In genomic region chr5:160133071-160133917, GRCh38 we compare ENCODE assay signal across 10 cellular contexts. TPM values are rescaled to one million over a fixed set of nuclear protein-coding genes. Genes with fewer than 3 reads are reported as not detected.
DNase-seq lines count a peak whose midpoint lies in the region; ATAC-seq, FAIRE-seq and TF ChIP-seq lines count a peak whose summit lies in the region.
"Had no signal": no experiment of that assay in that cellular context is flagged by ENCODE, and none has a peak within 500 bp of the region (broad histone marks: within the 10 kb centered on the region; RNA-seq: fewer than 3 reads in every experiment).

No MANE protein-coding gene starts in this region.

- no peaks in the 10 kb centered on the region for H4K20me1 ChIP-seq in smooth muscle cell (ENCODE audit: low read depth)

- H3K9ac ChIP-seq in HUES64 (ENCODE audit: low read depth, low read length) (peak overlapping the region; percentile 68), kidney (ENCODE audit: low read length in 2 of 2) (no peak overlapping the region), smooth muscle cell (ENCODE audit: low read depth) (peak overlapping the region; percentile 73)

- TF ChIP-seq CTCF in kidney (IDR thresholded peaks at IDR 0.05; ENCODE audit: borderline replicate concordance, extremely low read depth, insufficient read depth) (no peak), smooth muscle cell (IDR thresholded peaks at IDR 0.05; ENCODE audit: borderline replicate concordance, insufficient read depth, poor library complexity, severe bottlenecking) (no peak)

- H3K4me3 ChIP-seq in HUES64 (ENCODE audit: low read length) (peak overlapping the region; percentile 40), kidney (ENCODE audit: low read length in 2 of 2) (peak overlapping the region; percentile 21 to 28), smooth muscle cell (peak overlapping the region; percentile 2)

- H3K79me2 ChIP-seq in smooth muscle cell (ENCODE audit: low read depth), result no peaks in the 10 kb centered on the region

- H3F3A ChIP-seq in smooth muscle cell (ENCODE audit: low read depth), result no peaks in the 10 kb centered on the region

- peak overlapping the region; percentile 86 for H3K27ac ChIP-seq in HUES64 (ENCODE audit: low read depth, low read length)
- H3K27ac ChIP-seq in kidney (ENCODE audit: low read depth in 2 of 2, low read length in 2 of 2), result no peak overlapping the region
- peak overlapping the region; percentile 89 for H3K27ac ChIP-seq in smooth muscle cell (ENCODE audit: low read depth)

- H3K9me3 ChIP-seq in HUES64 (ENCODE audit: insufficient read depth, low read depth, low read length) (no peaks in the 10 kb centered on the region), kidney (ENCODE audit: control insufficient read depth in 1 of 2, low read length in 2 of 2) (no peaks in the 10 kb centered on the region), smooth muscle cell (replicated peaks; ENCODE audit: low read depth) (no peaks in the 10 kb centered on the region)

- DNase-seq in dermis blood vessel endothelial cell, result peak; percentile 33
- peak; percentile 84 for DNase-seq in kidney
- DNase-seq in smooth muscle cell (lab: John Stamatoyannopoulos, UW; ENCODE audit: unreplicated experiment), result peak; percentile 11
- no peak for DNase-seq in NCI-H128 (lab: John Stamatoyannopoulos, UW; ENCODE audit: unreplicated experiment)
- no peak for DNase-seq in SKM-1 (lab: John Stamatoyannopoulos, UW; ENCODE audit: unreplicated experiment)
- DNase-seq in NCI-H1048 (lab: John Stamatoyannopoulos, UW), result no peak
- DNase-seq: effector memory CD4-positive, alpha-beta T cell had no signal

- no peak for FAIRE-seq in kidney (lab: Jason Lieb, UNC)
- FAIRE-seq: H54 had no signal

- intact Hi-C loops in kidney (cut with DNase I), result no loop called here

- 8% methylated on average over 31 of the region's 31 CpGs for WGBS in HUES64
- WGBS in smooth muscle cell (ENCODE audit: low lambda C conversion rate), result 12% methylated on average over 31 of the region's 31 CpGs

- ATAC-seq in HG02571 (IDR thresholded peaks at IDR 0.05; ENCODE audit: unreplicated experiment), result no peak

- H3K4me2 ChIP-seq in smooth muscle cell, result peak overlapping the region; percentile 81

- peak overlapping the region; percentile 85 for H2AFZ ChIP-seq in smooth muscle cell (ENCODE audit: low read depth)

- H3K4me1 ChIP-seq in HUES64 (ENCODE audit: insufficient read depth, low read length), result peaks cover 15% of the 10 kb centered on the region
- peaks cover 0 to 2% of the 10 kb centered on the region in 2 donors for H3K4me1 ChIP-seq in kidney (ENCODE audit: control insufficient read depth in 1 of 2, insufficient read depth in 1 of 2, low read depth in 1 of 2, low read length in 2 of 2)
- H3K4me1 ChIP-seq in smooth muscle cell (ENCODE audit: low read depth), result peaks cover 10% of the 10 kb centered on the region

- H3K27me3 ChIP-seq in HUES64 (ENCODE audit: insufficient read depth, low read length) (no peaks in the 10 kb centered on the region), smooth muscle cell (ENCODE audit: low read depth) (no peaks in the 10 kb centered on the region)

- H3K36me3 ChIP-seq in HUES64 (ENCODE audit: insufficient read depth, low read length), result no peaks in the 10 kb centered on the region
- H3K36me3 ChIP-seq in kidney (ENCODE audit: control insufficient read depth in 1 of 2, insufficient read depth in 2 of 2, low read length in 2 of 2), result no peaks in the 10 kb centered on the region
- no peaks in the 10 kb centered on the region for H3K36me3 ChIP-seq in smooth muscle cell (ENCODE audit: low read depth)

RNA-seq across cellular contexts. Expression of gene PWWP2A, which starts 14.0 kb away (rescaled TPM):
- polyA plus RNA-seq in HUES64 (2013, experiment 1 of 2), result 31.3 TPM
- 28.2 TPM for polyA plus RNA-seq in HUES64 (2013, experiment 2 of 2)
- total RNA-seq in dermis blood vessel endothelial cell, result 16.7 and 17.7 TPM in 2 replicates
- total RNA-seq in kidney, result 21.6 TPM
- 6.3 TPM for polyA plus RNA-seq in kidney (ENCODE audit: insufficient read depth, low read depth, low replicate concordance)
- 22.6 and 34.9 TPM in 2 replicates for total RNA-seq in smooth muscle cell
- 18.6 and 25.5 TPM in 2 replicates for polyA plus RNA-seq in smooth muscle cell

Comparison
In these comparisons a context has a peak if more than half of its experiments do, and no peak if none do; other contexts are left out.
1. H3K27ac ChIP-seq: peak in HUES64 (single experiment) and smooth muscle cell (single experiment); none in kidney (0 of 2).
2. H3K9ac ChIP-seq: peak in HUES64 (single experiment) and smooth muscle cell (single experiment); none in kidney (0 of 2).
3. DNase-seq: peak in dermis blood vessel endothelial cell (single experiment), kidney (single experiment) and smooth muscle cell (single experiment); none in NCI-H128 (single experiment), SKM-1 (single experiment) and NCI-H1048 (single experiment).
4. Peak in every context shown above with its lines, with median percentiles within 50 percentile points of each other: H3K4me3 ChIP-seq.